ENCODE assay signal across 8 cellular contexts in genomic region chr11:13384837-13385417, GRCh38.
DNase-seq lines count a peak whose midpoint lies in the region; ATAC-seq, FAIRE-seq and TF ChIP-seq lines count a peak whose summit lies in the region.

No MANE protein-coding gene starts in this region.

- FAIRE-seq in A549 (lab: Jason Lieb, UNC): peak; percentile 79

- intact Hi-C loops in mucosa of descending colon (cut with DNase I, micrococcal nuclease): no loop called here

- H3K79me2 ChIP-seq in SK-N-SH (ENCODE audit: insufficient read depth): no peaks in the 10 kb centered on the region

- ATAC-seq in A549 (peak; percentile 68 to 82; a peak in 5 of 6 replicates), mucosa of descending colon (no peak), HG03139 (IDR thresholded peaks at IDR 0.05; ENCODE audit: unreplicated experiment) (no peak)

- POLR2A ChIA-PET in A549 (lab: Yijun Ruan, JAX): no interaction called here
- POLR2A ChIA-PET in SK-N-SH (lab: Yijun Ruan, JAX): no interaction called here

- WGBS in A549 (ENCODE audit: missing lambda C conversion rate): 16% methylated on average over 3 of the region's 3 CpGs
- WGBS in SK-N-SH (ENCODE audit: low lambda C conversion rate): 23% methylated on average over 3 of the region's 3 CpGs

- H3K9ac ChIP-seq in SK-N-SH: no peak overlapping the region

- H2AFZ ChIP-seq in SK-N-SH (ENCODE audit: low read depth): no peak overlapping the region

- CTCF ChIA-PET in A549 (lab: Yijun Ruan, JAX) (interaction anchor here (0.6 to 10.7 kb wide), 35 partner anchors 9 to 1096 kb away, joined by 3 to 123 read pairs (median 4); no protein-coding TSS in a partner anchor), SK-N-SH (lab: Yijun Ruan, JAX) (interaction anchor here (0.6 to 7.8 kb wide), 36 partner anchors 8 to 422 kb away, joined by 3 to 91 read pairs (median 4); partner anchors contain the start of gene BTBD10)

- H3F3A ChIP-seq in SK-N-SH (replicated peaks; ENCODE audit: insufficient read depth): peaks cover 11% of the 10 kb centered on the region

- DNase-seq in A549 (ENCODE audit: low read depth in 1 of 2, low spot score in 1 of 2) (peak; percentile 46 to 52), EL (peak; percentile 53), SK-N-SH (peak; percentile 39), dedifferentiated amniotic fluid mesenchymal stem cell (ENCODE audit: extremely low spot score) (peak; percentile 49), mucosa of descending colon (peak in 1 of 3 donors; percentile 75)
- DNase-seq in effector memory CD4-positive, alpha-beta T cell: no peak

- no peaks in the 10 kb centered on the region for H4K20me1 ChIP-seq in SK-N-SH (ENCODE audit: insufficient read depth)

- no peak overlapping the region for H3K4me2 ChIP-seq in A549
- H3K4me2 ChIP-seq in SK-N-SH: no peak overlapping the region

- TF ChIP-seq EP300 in A549 (IDR thresholded peaks at IDR 0.05) (no peak), Ishikawa (IDR thresholded peaks at IDR 0.05; ENCODE audit: borderline replicate concordance) (no peak), SK-N-SH (IDR thresholded peaks at IDR 0.05; ENCODE audit: borderline replicate concordance in 1 of 2, low read depth in 1 of 2, low read length in 1 of 2) (no peak)

- no peaks in the 10 kb centered on the region for H3K9me3 ChIP-seq in A549
- H3K9me3 ChIP-seq in SK-N-SH: no peaks in the 10 kb centered on the region
- H3K9me3 ChIP-seq in mucosa of descending colon: no peaks in the 10 kb centered on the region
- H3K9me3 ChIP-seq in effector memory CD4-positive, alpha-beta T cell (ENCODE audit: control insufficient read depth, low read length): no peaks in the 10 kb centered on the region

- H3K36me3 ChIP-seq in SK-N-SH (replicated peaks in 1 of 2; ENCODE audit: control insufficient read depth in 1 of 2, insufficient read depth in 2 of 2, low read length in 1 of 2) (peaks cover 59 to 74% of the 10 kb centered on the region in 2 experiments), mucosa of descending colon (ENCODE audit: low read depth) (no peaks in the 10 kb centered on the region)
- peaks cover 61% of the 10 kb centered on the region for H3K36me3 ChIP-seq in effector memory CD4-positive, alpha-beta T cell (ENCODE audit: control insufficient read depth, insufficient read depth, low read length)

- no peak for TF ChIP-seq POLR2A in A549 (IDR thresholded peaks at IDR 0.05; ENCODE audit: low read length)

- H3K27ac ChIP-seq in A549 (no peak overlapping the region), SK-N-SH (ENCODE audit: low read depth in 2 of 2, low read length in 1 of 2) (peak overlapping the region; percentile 2 to 34; a peak in 2 of 4 replicates)
- no peak overlapping the region for H3K27ac ChIP-seq in effector memory CD4-positive, alpha-beta T cell (ENCODE audit: insufficient read depth, low read length, poor library complexity, severe bottlenecking)

- TF ChIP-seq RAD21 in A549 (conservative IDR thresholded peaks at IDR 0.05 in 1 of 2, IDR thresholded peaks at IDR 0.05 in 1 of 2) (peak; percentile 67 to 69), Ishikawa (IDR thresholded peaks at IDR 0.05; ENCODE audit: low read depth) (peak; percentile 58), SK-N-SH (IDR thresholded peaks at IDR 0.05; ENCODE audit: low read length) (peak; percentile 70)

- no peaks in the 10 kb centered on the region for H3K4me1 ChIP-seq in A549
- no peaks in the 10 kb centered on the region; a peak in 1 of 4 replicates for H3K4me1 ChIP-seq in SK-N-SH (ENCODE audit: control insufficient read depth in 1 of 2, insufficient read depth in 2 of 2, low read depth in 1 of 2, low read length in 1 of 2)
- peaks cover 12% of the 10 kb centered on the region for H3K4me1 ChIP-seq in mucosa of descending colon (ENCODE audit: low read depth)
- no peaks in the 10 kb centered on the region for H3K4me1 ChIP-seq in effector memory CD4-positive, alpha-beta T cell (ENCODE audit: control insufficient read depth, insufficient read depth, low read length, poor library complexity, severe bottlenecking)

- H3K27me3 ChIP-seq in SK-N-SH (ENCODE audit: insufficient read depth): no peaks in the 10 kb centered on the region
- no peaks in the 10 kb centered on the region for H3K27me3 ChIP-seq in effector memory CD4-positive, alpha-beta T cell (replicated peaks; ENCODE audit: control insufficient read depth, insufficient read depth, low read length, poor library complexity, severe bottlenecking)

- TF ChIP-seq CTCF in A549 (IDR thresholded peaks at IDR 0.05) (peak; percentile 82), SK-N-SH (IDR thresholded peaks at IDR 0.05) (peak; percentile 85), mucosa of descending colon (IDR thresholded peaks at IDR 0.05) (peak; percentile 28)

- H3K4me3 ChIP-seq in A549 (no peak overlapping the region), SK-N-SH (ENCODE audit: low read depth in 2 of 2, low read length in 1 of 2) (no peak overlapping the region; a peak in 1 of 4 replicates), mucosa of descending colon (no peak overlapping the region)
- H3K4me3 ChIP-seq in effector memory CD4-positive, alpha-beta T cell (ENCODE audit: insufficient read depth, low read depth, low read length, poor library complexity, severe bottlenecking): no peak overlapping the region

- H3K9me2 ChIP-seq in SK-N-SH: no peaks in the 10 kb centered on the region

TF ChIP-seq in A549, 52 proteins besides CTCF, POLR2A, EP300 and RAD21 (continues in another document):
- no peak for TF ChIP-seq KDM5A (IDR thresholded peaks at IDR 0.05)

TF ChIP-seq in Ishikawa, 13 proteins besides CTCF, POLR2A, EP300 and RAD21 (continues in another document):
- TF ChIP-seq MAX (IDR thresholded peaks at IDR 0.05): no peak
- TF ChIP-seq TEAD4 (IDR thresholded peaks at IDR 0.05): no peak
- no peak for TF ChIP-seq TAF1 (IDR thresholded peaks at IDR 0.05; ENCODE audit: low read depth)
- no peak for TF ChIP-seq YY1 (IDR thresholded peaks at IDR 0.05; ENCODE audit: low read depth)
- TF ChIP-seq CREB1 (IDR thresholded peaks at IDR 0.05; ENCODE audit: low read depth): no peak
- no peak for TF ChIP-seq TCF12 (IDR thresholded peaks at IDR 0.05; ENCODE audit: low read depth)

TF ChIP-seq in SK-N-SH, 30 proteins besides CTCF, POLR2A, EP300 and RAD21:
- TF ChIP-seq CHD2 (IDR thresholded peaks at IDR 0.05; ENCODE audit: low read length, partially characterized antibody) (no peak), SMC3 (IDR thresholded peaks at IDR 0.05; ENCODE audit: low read depth, low read length) (peak; percentile 67), SIN3A (IDR thresholded peaks at IDR 0.05; ENCODE audit: borderline replicate concordance, low read depth, low read length) (no peak), GATA2 (CRISPR knock-in tag; IDR thresholded peaks at IDR 0.05) (no peak), USF2 (IDR thresholded peaks at IDR 0.05; ENCODE audit: borderline replicate concordance, low read depth, low read length) (no peak), EZH2phosphoT487 (IDR thresholded peaks at IDR 0.05; ENCODE audit: borderline replicate concordance, low read depth) (no peak)
- TF ChIP-seq, protein P1, sequence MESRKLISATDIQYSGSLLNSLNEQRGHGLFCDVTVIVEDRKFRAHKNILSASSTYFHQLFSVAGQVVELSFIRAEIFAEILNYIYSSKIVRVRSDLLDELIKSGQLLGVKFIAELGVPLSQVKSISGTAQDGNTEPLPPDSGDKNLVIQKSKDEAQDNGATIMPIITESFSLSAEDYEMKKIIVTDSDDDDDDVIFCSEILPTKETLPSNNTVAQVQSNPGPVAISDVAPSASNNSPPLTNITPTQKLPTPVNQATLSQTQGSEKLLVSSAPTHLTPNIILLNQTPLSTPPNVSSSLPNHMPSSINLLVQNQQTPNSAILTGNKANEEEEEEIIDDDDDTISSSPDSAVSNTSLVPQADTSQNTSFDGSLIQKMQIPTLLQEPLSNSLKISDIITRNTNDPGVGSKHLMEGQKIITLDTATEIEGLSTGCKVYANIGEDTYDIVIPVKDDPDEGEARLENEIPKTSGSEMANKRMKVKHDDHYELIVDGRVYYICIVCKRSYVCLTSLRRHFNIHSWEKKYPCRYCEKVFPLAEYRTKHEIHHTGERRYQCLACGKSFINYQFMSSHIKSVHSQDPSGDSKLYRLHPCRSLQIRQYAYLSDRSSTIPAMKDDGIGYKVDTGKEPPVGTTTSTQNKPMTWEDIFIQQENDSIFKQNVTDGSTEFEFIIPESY (IDR thresholded peaks at IDR 0.05; ENCODE audit: borderline replicate concordance, low read depth): no peak
- TF ChIP-seq, protein P2, sequence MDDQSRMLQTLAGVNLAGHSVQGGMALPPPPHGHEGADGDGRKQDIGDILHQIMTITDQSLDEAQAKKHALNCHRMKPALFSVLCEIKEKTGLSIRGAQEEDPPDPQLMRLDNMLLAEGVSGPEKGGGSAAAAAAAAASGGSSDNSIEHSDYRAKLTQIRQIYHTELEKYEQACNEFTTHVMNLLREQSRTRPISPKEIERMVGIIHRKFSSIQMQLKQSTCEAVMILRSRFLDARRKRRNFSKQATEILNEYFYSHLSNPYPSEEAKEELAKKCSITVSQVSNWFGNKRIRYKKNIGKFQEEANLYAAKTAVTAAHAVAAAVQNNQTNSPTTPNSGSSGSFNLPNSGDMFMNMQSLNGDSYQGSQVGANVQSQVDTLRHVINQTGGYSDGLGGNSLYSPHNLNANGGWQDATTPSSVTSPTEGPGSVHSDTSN (IDR thresholded peaks at IDR 0.05): no peak

Comparison
In these comparisons a context has a peak if more than half of its experiments do, and no peak if none do; other contexts are left out.
1. ATAC-seq: peak in A549 (2 of 2); none in mucosa of descending colon (single experiment) and HG03139 (single experiment).
2. DNase-seq: peak in A549 (2 of 2), EL (single experiment), SK-N-SH (single experiment) and dedifferentiated amniotic fluid mesenchymal stem cell (single experiment); none in effector memory CD4-positive, alpha-beta T cell (0 of 3).
3. H3K27ac ChIP-seq: peak in SK-N-SH (2 of 2); none in A549 (0 of 2) and effector memory CD4-positive, alpha-beta T cell (single experiment).
4. CTCF ChIP-seq: peak in every context shown above with its lines; median percentile 85 in SK-N-SH; 82 in A549; 28 in mucosa of descending colon.
5. Of the 12 proteins assayed by ChIP-seq in both A549 and SK-N-SH: peak only in A549: none; only in SK-N-SH: none; in both: CTCF, RAD21 and SMC3; in neither: 9.